Comparison of ENCODE assay signal across 1 cellular context in the genomic region with DNA sequence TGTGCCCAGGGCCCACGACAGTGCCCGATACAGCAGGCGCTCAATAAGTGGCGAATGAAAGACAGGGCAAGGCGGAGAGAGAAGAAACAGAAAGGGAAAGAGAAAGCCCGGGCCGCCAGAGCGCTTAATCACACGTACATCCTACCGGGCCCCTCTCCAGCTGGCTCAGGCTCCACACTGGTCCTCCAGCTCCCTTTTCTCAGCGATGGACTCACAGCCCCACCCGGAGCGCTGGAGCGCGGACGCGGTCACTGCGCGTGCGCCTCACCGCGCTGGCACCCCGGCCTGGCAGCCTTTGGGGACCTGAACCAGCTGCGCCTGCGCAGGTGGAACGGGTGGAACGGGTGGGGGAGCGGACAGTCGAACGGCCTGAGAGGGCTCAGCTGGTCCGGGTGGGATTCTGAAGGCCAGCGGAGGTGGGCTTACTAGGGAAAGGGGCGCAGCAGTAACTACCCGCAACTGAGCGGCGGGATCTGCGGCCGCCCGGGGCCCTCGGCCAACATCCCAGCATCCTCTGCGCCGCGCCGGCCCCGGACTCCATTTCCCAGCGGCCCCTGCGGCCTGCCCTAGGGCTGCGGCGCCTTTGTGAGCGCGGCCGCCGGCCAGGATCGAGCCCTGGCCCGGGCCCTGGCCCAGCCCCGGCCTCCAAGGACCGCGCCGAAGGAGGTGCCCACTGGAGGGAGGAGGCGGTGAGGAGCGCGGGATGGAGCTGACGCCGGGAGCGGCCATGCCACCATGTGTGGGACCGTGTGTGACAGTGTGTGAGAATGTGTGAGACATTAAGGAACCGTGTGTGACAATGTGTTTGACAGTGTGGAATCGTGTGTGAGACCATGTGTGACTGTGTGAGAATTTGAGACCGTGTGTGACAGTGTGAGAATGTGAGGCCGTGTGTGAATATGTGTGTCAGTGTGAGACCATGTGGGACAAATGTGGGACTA.
TF ChIP-seq lines count a peak whose summit lies in the region.

ZNF583 (plus strand) TSS at position 569 of the 941 bp plus-strand sequence. CDS start 2,783 bp downstream, outside the sequence.

TF ChIP-seq in H1, 55 proteins besides CTCF, POLR2A, EP300 and RAD21:
- peak in 1 of 2 experiments; percentile 61; a peak in 1 of 4 replicates for TF ChIP-seq SIN3A (conservative IDR thresholded peaks at IDR 0.05 in 1 of 2, IDR thresholded peaks at IDR 0.05 in 1 of 2; ENCODE audit: low read depth in 1 of 2, low read length in 2 of 2)
- TF ChIP-seq ASH2L (IDR thresholded peaks at IDR 0.05; ENCODE audit: low read length) = peak; percentile 81
- TF ChIP-seq HDAC6 (IDR thresholded peaks at IDR 0.05; ENCODE audit: low read depth, low read length) = no peak
- TF ChIP-seq CHD1 (IDR thresholded peaks at IDR 0.05; ENCODE audit: low read depth, low read length) = no peak
- TF ChIP-seq EGR1 (IDR thresholded peaks at IDR 0.05; ENCODE audit: borderline replicate concordance, low read depth, low read length) = no peak
- no peak for TF ChIP-seq BCL11A (IDR thresholded peaks at IDR 0.05; ENCODE audit: low read depth in 2 of 2, low read length in 2 of 2)
- peak; percentile 59 for TF ChIP-seq TAF7 (optimal IDR thresholded peaks at IDR 0.05; ENCODE audit: borderline replicate concordance, low read depth, low read length)
- peak; percentile 91 for TF ChIP-seq TAF1 (IDR thresholded peaks at IDR 0.05; ENCODE audit: low read depth, low read length)
- peak; percentile 72 for TF ChIP-seq POLR2AphosphoS5 (IDR thresholded peaks at IDR 0.05; ENCODE audit: low read depth, low read length)
- peak; percentile 60 for TF ChIP-seq KDM4A (IDR thresholded peaks at IDR 0.05; ENCODE audit: low read depth, low read length, severe bottlenecking)
- peak; percentile 96 for TF ChIP-seq NRF1 (IDR thresholded peaks at IDR 0.05; ENCODE audit: low read depth, low read length)
- TF ChIP-seq, protein P1, sequence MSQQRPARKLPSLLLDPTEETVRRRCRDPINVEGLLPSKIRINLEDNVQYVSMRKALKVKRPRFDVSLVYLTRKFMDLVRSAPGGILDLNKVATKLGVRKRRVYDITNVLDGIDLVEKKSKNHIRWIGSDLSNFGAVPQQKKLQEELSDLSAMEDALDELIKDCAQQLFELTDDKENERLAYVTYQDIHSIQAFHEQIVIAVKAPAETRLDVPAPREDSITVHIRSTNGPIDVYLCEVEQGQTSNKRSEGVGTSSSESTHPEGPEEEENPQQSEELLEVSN (IDR thresholded peaks at IDR 0.05) = no peak
- TF ChIP-seq SAP30 (IDR thresholded peaks at IDR 0.05; ENCODE audit: insufficient read depth, insufficient replicate concordance, low read length) = peak; percentile 65
- TF ChIP-seq GABPA (IDR thresholded peaks at IDR 0.05; ENCODE audit: borderline replicate concordance, insufficient read depth, low read length) = no peak
- TF ChIP-seq CREB1 (IDR thresholded peaks at IDR 0.05) = peak; percentile 6; the same call in 1 of the 2 replicates
- TF ChIP-seq CTBP2 (IDR thresholded peaks at IDR 0.05; ENCODE audit: borderline replicate concordance, insufficient read depth, insufficient read length, low read length) = no peak
- TF ChIP-seq, protein P2, sequence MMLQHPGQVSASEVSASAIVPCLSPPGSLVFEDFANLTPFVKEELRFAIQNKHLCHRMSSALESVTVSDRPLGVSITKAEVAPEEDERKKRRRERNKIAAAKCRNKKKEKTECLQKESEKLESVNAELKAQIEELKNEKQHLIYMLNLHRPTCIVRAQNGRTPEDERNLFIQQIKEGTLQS (IDR thresholded peaks at IDR 0.05; ENCODE audit: insufficient read depth, low read depth, low read length) = 0 out of 2 replicates have a peak, but pooled peaks have one; percentile 27
- TF ChIP-seq EZH2 (IDR thresholded peaks at IDR 0.05; ENCODE audit: low read depth, low read length, severe bottlenecking) = no peak
- peak; percentile 93 for TF ChIP-seq PHF8 (conservative IDR thresholded peaks at IDR 0.05; ENCODE audit: low read depth, low read length)
- TF ChIP-seq SIX5 (IDR thresholded peaks at IDR 0.05; ENCODE audit: low read depth, low read length) = peak; percentile 53
- no peak for TF ChIP-seq NANOG (IDR thresholded peaks at IDR 0.05; ENCODE audit: insufficient read depth, low read depth, low read length, poor library complexity, severe bottlenecking)
- TF ChIP-seq TBP (IDR thresholded peaks at IDR 0.05; ENCODE audit: low read depth, low read length) = peak; percentile 68
